In the genomic region with DNA sequence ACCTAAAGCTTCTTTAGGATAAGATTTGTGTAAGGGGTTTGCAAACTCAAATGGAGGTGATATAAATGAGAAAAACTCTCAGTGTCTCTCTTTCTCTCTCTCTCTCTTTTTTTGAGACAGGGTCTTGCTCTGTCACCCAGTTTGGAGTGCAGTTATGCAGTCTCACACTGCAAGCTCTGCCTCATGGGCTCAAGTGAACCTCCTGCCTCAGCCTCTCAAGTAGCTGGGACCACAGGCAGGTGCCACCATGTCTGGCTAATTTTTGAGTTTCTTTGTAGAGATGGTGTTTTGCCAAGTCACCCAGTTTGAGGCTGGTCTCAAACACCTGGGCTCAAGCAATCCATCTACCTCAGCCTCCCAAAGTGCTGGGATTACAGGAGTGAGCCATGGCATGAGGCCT, we compare ENCODE assay signal across 2 cellular contexts.
TF ChIP-seq lines count a peak whose summit lies in the region.

No MANE protein-coding gene starts in this region.

TF ChIP-seq in SK-N-SH, 30 proteins besides CTCF, POLR2A, EP300 and RAD21 (continued from another document):
- TF ChIP-seq REST (IDR thresholded peaks at IDR 0.05; ENCODE audit: low read depth, low read length) (no peak), YY1 (IDR thresholded peaks at IDR 0.05; ENCODE audit: low read depth) (no peak), FOSL2 (IDR thresholded peaks at IDR 0.05; ENCODE audit: borderline replicate concordance, low read depth) (no peak), USF2 (IDR thresholded peaks at IDR 0.05; ENCODE audit: borderline replicate concordance, low read depth, low read length) (no peak), MXI1 (IDR thresholded peaks at IDR 0.05; ENCODE audit: low read depth, low read length) (no peak), MAX (IDR thresholded peaks at IDR 0.05; ENCODE audit: low read depth) (no peak), ELF1 (IDR thresholded peaks at IDR 0.05) (no peak), TAF1 (IDR thresholded peaks at IDR 0.05; ENCODE audit: borderline replicate concordance, low read depth, low read length) (no peak), GATA2 (CRISPR knock-in tag; IDR thresholded peaks at IDR 0.05) (no peak)

TF ChIP-seq in SK-N-SH treated with all-trans-retinoic acid at 6 μM for 48 hours, 23 proteins besides CTCF, POLR2A, EP300 and RAD21 (continued from another document):
- TF ChIP-seq PATZ1 (CRISPR knock-in tag; IDR thresholded peaks at IDR 0.05; ENCODE audit: borderline replicate concordance), result no peak
- TF ChIP-seq POU6F1 (CRISPR knock-in tag; IDR thresholded peaks at IDR 0.05; ENCODE audit: borderline replicate concordance, low read depth), result no peak
